10 cellular contexts compared by ENCODE assay signal in the genomic region with DNA sequence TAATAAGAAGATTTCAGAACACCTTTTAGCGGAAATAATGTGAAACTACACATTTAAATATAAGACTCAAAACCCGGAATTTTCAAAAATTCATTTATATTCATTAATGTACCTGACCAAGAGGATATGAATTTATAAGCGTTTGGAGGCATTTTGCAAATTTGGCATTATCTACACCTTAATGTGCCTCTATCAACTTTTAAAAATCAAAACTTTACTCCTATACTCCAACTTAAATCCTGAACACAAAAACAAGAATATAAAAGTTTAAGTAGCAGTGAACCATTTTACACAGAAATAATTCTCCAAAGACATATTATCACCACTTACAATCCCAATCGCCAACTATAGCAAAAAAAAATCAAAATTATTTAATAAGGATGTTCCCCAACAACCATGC. TPM values are rescaled to one million over a fixed set of nuclear protein-coding genes. Genes with fewer than 3 reads are reported as not detected.
DNase-seq lines count a peak whose midpoint lies in the region; FAIRE-seq and TF ChIP-seq lines count a peak whose summit lies in the region.
"Had no signal": no experiment of that assay in that cellular context is flagged by ENCODE, and none has a peak within 500 bp of the region (broad histone marks: within the 10 kb centered on the region; RNA-seq: fewer than 3 reads in every experiment).

No MANE protein-coding gene starts in this region.

- DNase-seq in GM12865 (ENCODE audit: low read depth) = no peak
- DNase-seq in astrocyte (ENCODE audit: low read depth) = no peak
- DNase-seq in hepatocyte (ENCODE audit: low spot score) = no peak
- DNase-seq in skeletal muscle cell (ENCODE audit: low read depth) = no peak
- no peak for DNase-seq in T-helper 2 cell treated with Interferon-gamma antibody and Interleukin-4, amounts not matched to agents 5 μg/mL and 100 μg/mL, for 36 hours (ENCODE audit: low spot score)
- no peak for DNase-seq in activated CD4-positive, alpha-beta T cell treated with anti-CD3 and anti-CD28 coated beads, Interleukin-2, amount 50 U/mL, for 1 hour
- DNase-seq in stimulated activated CD4-positive, alpha-beta T cell treated with anti-CD3 and anti-CD28 coated beads, Interleukin-4, amount 100 ng/mL, for 1 hour = no peak
- DNase-seq in stimulated activated CD4-positive, alpha-beta T cell treated with anti-CD3 and anti-CD28 coated beads, Interleukin-12 subunit alpha, Interleukin-12 subunit beta, amount 100 ng/mL, for 4 hours = no peak
- DNase-seq: effector memory CD8-positive, alpha-beta T cell; T-cell had no signal

- H3K79me2 ChIP-seq in astrocyte (ENCODE audit: insufficient read depth, low read length) = peaks cover 73% of the 10 kb centered on the region
- peaks cover 80% of the 10 kb centered on the region for H3K79me2 ChIP-seq in hepatocyte

- H3K27me3 Mint-ChIP-seq in astrocyte (ENCODE audit: low read depth, unreplicated experiment) = no peaks in the 10 kb centered on the region
- peaks cover 29% of the 10 kb centered on the region for H3K27me3 Mint-ChIP-seq in T-helper 2 cell treated with Interferon-gamma antibody and Interleukin-4, amounts not matched to agents 5 μg/mL and 100 μg/mL, for 36 hours (ENCODE audit: low read depth)

- peak overlapping the region; percentile 95 for H3K4me3 ChIP-seq in GM12865 (ENCODE audit: low read depth, low read length)
- peak overlapping the region; percentile 76 for H3K4me3 ChIP-seq in astrocyte (ENCODE audit: insufficient read depth, low read depth, low read length)
- peak overlapping the region; percentile 65 for H3K4me3 ChIP-seq in hepatocyte
- peak overlapping the region; percentile 80 for H3K4me3 ChIP-seq in skeletal muscle cell (ENCODE audit: low read depth, low read length)

- H3K36me3 ChIP-seq in astrocyte (ENCODE audit: insufficient read depth, low read length) (no peaks in the 10 kb centered on the region), hepatocyte (replicated peaks; ENCODE audit: insufficient read depth, low read depth) (no peaks in the 10 kb centered on the region)

- no peaks in the 10 kb centered on the region for H3K9me3 ChIP-seq in astrocyte (ENCODE audit: insufficient read depth, low read depth, low read length)
- H3K9me3 ChIP-seq in hepatocyte (ENCODE audit: low read depth) = no peaks in the 10 kb centered on the region

- no peaks in the 10 kb centered on the region for H3K9me3 Mint-ChIP-seq in astrocyte (ENCODE audit: unreplicated experiment)
- H3K9me3 Mint-ChIP-seq in T-helper 2 cell treated with Interferon-gamma antibody and Interleukin-4, amounts not matched to agents 5 μg/mL and 100 μg/mL, for 36 hours = no peaks in the 10 kb centered on the region
- H3K9me3 Mint-ChIP-seq: T-cell had no signal

- H3K4me1 ChIP-seq in astrocyte (ENCODE audit: insufficient read depth, low read length) (peaks cover 32% of the 10 kb centered on the region), hepatocyte (ENCODE audit: insufficient read depth) (peaks cover 44% of the 10 kb centered on the region)

- H3K4me2 ChIP-seq in astrocyte (ENCODE audit: low read length) (peak overlapping the region; percentile 95), hepatocyte (peak overlapping the region; percentile 78)

- no peak overlapping the region for H3K27ac Mint-ChIP-seq in astrocyte (ENCODE audit: unreplicated experiment)
- no peak overlapping the region for H3K27ac Mint-ChIP-seq in T-helper 2 cell treated with Interferon-gamma antibody and Interleukin-4, amounts not matched to agents 5 μg/mL and 100 μg/mL, for 36 hours
- H3K27ac Mint-ChIP-seq: effector memory CD8-positive, alpha-beta T cell; T-cell had no signal

- H3K4me1 Mint-ChIP-seq in astrocyte (ENCODE audit: low read depth, unreplicated experiment) = peaks cover 20% of the 10 kb centered on the region
- H3K4me1 Mint-ChIP-seq in T-helper 2 cell treated with Interferon-gamma antibody and Interleukin-4, amounts not matched to agents 5 μg/mL and 100 μg/mL, for 36 hours (ENCODE audit: low read depth) = peaks cover 3% of the 10 kb centered on the region

- H3K9ac ChIP-seq in astrocyte (ENCODE audit: low read length) = peak overlapping the region; percentile 92

- H3K27ac ChIP-seq in astrocyte (ENCODE audit: low read depth, low read length) = peak overlapping the region; percentile 96
- H3K27ac ChIP-seq in hepatocyte = peak overlapping the region; percentile 91

- no peak overlapping the region for H3K4me3 Mint-ChIP-seq in astrocyte (ENCODE audit: unreplicated experiment)
- no peak overlapping the region for H3K4me3 Mint-ChIP-seq in T-helper 2 cell treated with Interferon-gamma antibody and Interleukin-4, amounts not matched to agents 5 μg/mL and 100 μg/mL, for 36 hours
- H3K4me3 Mint-ChIP-seq: effector memory CD8-positive, alpha-beta T cell; T-cell had no signal

- no peaks in the 10 kb centered on the region for H3K36me3 Mint-ChIP-seq in astrocyte (ENCODE audit: low read depth, unreplicated experiment)
- no peaks in the 10 kb centered on the region for H3K36me3 Mint-ChIP-seq in T-helper 2 cell treated with Interferon-gamma antibody and Interleukin-4, amounts not matched to agents 5 μg/mL and 100 μg/mL, for 36 hours (ENCODE audit: low read depth)
- H3K36me3 Mint-ChIP-seq: T-cell had no signal

- H3K27me3 ChIP-seq in astrocyte (ENCODE audit: insufficient read depth, low read length) (no peaks in the 10 kb centered on the region), hepatocyte (no peaks in the 10 kb centered on the region)

- no peak for TF ChIP-seq CTCF in GM12865 (IDR thresholded peaks at IDR 0.05; ENCODE audit: insufficient read depth, low read depth, low read length, missing control alignments)
- TF ChIP-seq CTCF in astrocyte (IDR thresholded peaks at IDR 0.05; ENCODE audit: insufficient read depth, low read depth, low read length) = no peak
- TF ChIP-seq CTCF in hepatocyte (IDR thresholded peaks at IDR 0.05; ENCODE audit: poor library complexity) = no peak

- no peaks in the 10 kb centered on the region for H3K9me2 ChIP-seq in hepatocyte (replicated peaks; ENCODE audit: insufficient read depth)

- WGBS in hepatocyte (ENCODE audit: low lambda C conversion rate, missing lambda C conversion rate) = 50% methylated on average over 4 of the region's 4 CpGs

- FAIRE-seq in astrocyte (lab: Jason Lieb, UNC) = no peak

- peaks cover 15% of the 10 kb centered on the region for H4K20me1 ChIP-seq in astrocyte (ENCODE audit: insufficient read depth, low read length)
- no peaks in the 10 kb centered on the region for H4K20me1 ChIP-seq in hepatocyte (ENCODE audit: insufficient read depth, poor library complexity, severe bottlenecking)

- H2AFZ ChIP-seq in astrocyte (ENCODE audit: low read depth, low read length) = no peak overlapping the region
- H2AFZ ChIP-seq in hepatocyte = no peak overlapping the region

RNA-seq across cellular contexts. Expression of gene ZNF608, which starts 3.9 kb away (rescaled TPM):
- total RNA-seq in astrocyte (57.3 and 61.5 TPM in 2 replicates), hepatocyte (28.5 and 30.0 TPM in 2 replicates)
- 12.4 and 19.8 TPM in 2 replicates for polyA plus RNA-seq in hepatocyte
